ENCODE assay signal across 8 cellular contexts in the genomic region with DNA sequence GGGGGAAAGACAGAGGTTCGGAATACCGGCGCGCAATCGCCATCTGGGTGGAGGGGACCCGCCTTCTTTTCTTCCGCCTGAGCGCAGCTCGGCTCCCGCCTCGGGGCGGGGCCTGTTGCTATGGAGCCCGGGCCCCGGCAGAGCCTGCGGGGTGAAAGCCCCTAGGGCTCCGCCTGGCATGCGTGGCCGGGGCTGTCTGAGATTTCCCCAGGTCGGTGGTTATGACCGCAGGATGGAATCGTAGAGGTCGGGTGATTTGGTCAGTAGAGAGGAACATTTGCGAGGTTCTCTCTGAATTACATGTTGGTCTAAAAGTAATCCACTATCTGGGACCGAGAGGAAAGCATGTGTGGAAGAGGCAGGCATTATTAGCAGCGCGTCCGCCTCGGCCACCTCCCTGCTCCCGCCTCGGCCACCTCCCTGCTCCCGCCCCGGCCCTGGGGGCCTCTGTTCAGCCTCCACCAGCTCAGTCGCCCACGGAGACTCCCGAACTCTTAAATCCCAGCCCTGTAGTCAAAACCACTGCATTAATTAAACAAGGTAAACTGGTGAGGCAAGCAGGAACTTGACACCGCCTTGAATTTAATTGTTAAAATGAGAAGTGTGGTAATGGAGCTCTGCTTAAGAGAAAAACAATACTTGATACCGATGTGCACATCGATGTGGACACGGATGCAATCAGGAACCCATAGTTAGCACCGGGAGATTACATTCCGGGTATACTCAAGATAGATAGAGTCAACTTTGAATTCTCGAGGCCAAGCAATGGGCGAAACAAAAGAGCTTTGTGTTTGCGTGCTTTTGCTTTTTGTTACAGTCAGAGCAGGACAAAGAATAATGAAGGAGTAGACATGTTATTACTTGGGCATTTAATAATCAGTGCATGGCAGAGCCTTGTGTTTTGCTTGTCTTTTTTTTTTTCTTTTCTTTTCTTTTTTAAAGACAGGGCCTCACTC. TPM values are rescaled to one million over a fixed set of nuclear protein-coding genes. Genes with fewer than 3 reads are reported as not detected.
DNase-seq lines count a peak whose midpoint lies in the region; ATAC-seq and TF ChIP-seq lines count a peak whose summit lies in the region.

No MANE protein-coding gene starts in this region.

- H3K56ac ChIP-seq in IMR-90 (ENCODE audit: extremely low read depth, insufficient read depth, low read length) = peak overlapping the region; percentile 50

- H3K23ac ChIP-seq in IMR-90 (ENCODE audit: low read depth, low read length) = peak overlapping the region; percentile 34; the same call in 1 of the 2 replicates

- no peaks in the 10 kb centered on the region for H3K36me3 ChIP-seq in IMR-90 (ENCODE audit: control insufficient read depth, insufficient read depth, low read length)

- peak overlapping the region; percentile 50; the same call in 1 of the 2 replicates for H4K91ac ChIP-seq in IMR-90 (ENCODE audit: insufficient read depth, low read depth, low read length)

- peak overlapping the region; percentile 35 for H3K27ac ChIP-seq in IMR-90 (ENCODE audit: insufficient read depth, low read length)

- H3K9me3 ChIP-seq in IMR-90 (ENCODE audit: control insufficient read depth, insufficient read depth, low read length) = no peaks in the 10 kb centered on the region

- H2AK9ac ChIP-seq in IMR-90 (replicated peaks; ENCODE audit: low read depth, low read length, poor library complexity) = peak overlapping the region; percentile 84

- H3K79me1 ChIP-seq in IMR-90 (ENCODE audit: low read depth in 1 of 2, low read length in 2 of 2) = peaks cover 29 to 56% of the 10 kb centered on the region in 2 experiments

- H2AK5ac ChIP-seq in IMR-90 (ENCODE audit: low read depth, low read length) = 0 out of 2 replicates have a peak overlapping the region, but pooled peaks have one; percentile 0

- dilution Hi-C loops in IMR-90 (cut with HindIII; ENCODE audit: low sequenced_read_pairs, unreplicated experiment) = no loop called here

- no TSS peak for BruUV-seq in IMR-90 (replicated peaks; lab: Mats Ljungman, UMichigan)

- CTCF ChIA-PET in IMR-90 (lab: Yijun Ruan, JAX) = interaction anchor here (0.7 kb wide), 1 partner anchor 25 kb away, joined by 4 read pairs; no protein-coding TSS in a partner anchor

- TF ChIP-seq RAD21 in IMR-90 (IDR thresholded peaks at IDR 0.05; ENCODE audit: low read length) = no peak

- H3K14ac ChIP-seq in IMR-90 (replicated peaks; ENCODE audit: low read depth, low read length) = peak overlapping the region; percentile 68; the same call in 1 of the 2 replicates

- peak overlapping the region; percentile 67 for H3K9ac ChIP-seq in IMR-90 (ENCODE audit: low read depth, low read length)

- peak overlapping the region; percentile 64 for H3K4me3 ChIP-seq in IMR-90 (ENCODE audit: insufficient read depth, low read depth, low read length)
- peak overlapping the region; percentile 59 for H3K4me3 ChIP-seq in fibroblast of pulmonary artery (replicated peaks; ENCODE audit: low read depth, low read length)

- intact Hi-C loops in IMR-90 (cut with micrococcal nuclease) = loop anchor here (1.0 kb wide), 1 partner anchor 28 kb away; no protein-coding TSS in a partner anchor

- H3K4me1 Mint-ChIP-seq in nephron = peaks cover 27% of the 10 kb centered on the region
- peaks cover 26% of the 10 kb centered on the region for H3K4me1 Mint-ChIP-seq in stimulated activated naive CD8-positive, alpha-beta T cell treated with anti-CD3 and anti-CD28 coated beads, Interleukin-15, Interleukin-2, amounts not matched to agents 100 ng/mL and 50 ng/mL, for 24 hours (ENCODE audit: low read depth)

- POLR2A ChIA-PET in IMR-90 (lab: Charles Lee; ENCODE audit: unreplicated experiment) = interaction anchor here (0.5 kb wide), 1 partner anchor 47 kb away, joined by 4 read pairs; no protein-coding TSS in a partner anchor

- H3K36me3 Mint-ChIP-seq in nephron (ENCODE audit: low read depth) = peaks cover 16% of the 10 kb centered on the region
- H3K36me3 Mint-ChIP-seq in stimulated activated naive CD8-positive, alpha-beta T cell treated with anti-CD3 and anti-CD28 coated beads, Interleukin-15, Interleukin-2, amounts not matched to agents 100 ng/mL and 50 ng/mL, for 24 hours (ENCODE audit: low read depth) = no peaks in the 10 kb centered on the region

- peak overlapping the region; percentile 86 for H3K4me2 ChIP-seq in IMR-90 (ENCODE audit: low read depth, low read length)

- no peak overlapping the region for H2BK20ac ChIP-seq in IMR-90 (ENCODE audit: low read depth, low read length)

- H3K27me3 Mint-ChIP-seq in nephron (ENCODE audit: low read depth) = peaks cover under 1% of the 10 kb centered on the region
- no peaks in the 10 kb centered on the region for H3K27me3 Mint-ChIP-seq in stimulated activated naive CD8-positive, alpha-beta T cell treated with anti-CD3 and anti-CD28 coated beads, Interleukin-15, Interleukin-2, amounts not matched to agents 100 ng/mL and 50 ng/mL, for 24 hours

- peak overlapping the region; percentile 79 for H3K4ac ChIP-seq in IMR-90 (ENCODE audit: low read depth, low read length)

- TF ChIP-seq POLR2A in IMR-90 (IDR thresholded peaks at IDR 0.05; ENCODE audit: low read depth, low read length) = no peak

- peak overlapping the region; percentile 47; the same call in 1 of the 3 replicates for H2BK15ac ChIP-seq in IMR-90 (ENCODE audit: low read depth, low read length)

- H3K18ac ChIP-seq in IMR-90 (ENCODE audit: low read depth, low read length) = no peak overlapping the region

- H3K9me1 ChIP-seq in IMR-90 (ENCODE audit: insufficient read depth, low read length) = peaks cover 13% of the 10 kb centered on the region

- DNase-seq in DMS153 treated with DMSO at 0.1 percent for 48 hours (lab: John Stamatoyannopoulos, UW; ENCODE audit: unreplicated experiment) (peak; percentile 77), IMR-90 (peak; percentile 60), RPMI7951 (ENCODE audit: low read depth) (peak; percentile 80), fibroblast of pulmonary artery (ENCODE audit: low read depth) (peak; percentile 68)
- peak; percentile 75 for DNase-seq in activated T-helper 9 cell treated with anti-CD3 and anti-CD28 coated beads, Interleukin-2, amount 50 U/mL, for 16 hours (ENCODE audit: low read depth)

- peak overlapping the region; percentile 2; the same call in 1 of the 2 replicates for H4K5ac ChIP-seq in IMR-90 (ENCODE audit: low read depth, low read length)

- 49% methylated on average over 6 of the region's 44 CpGs; no CpG with 5 or more reads in 1 of the 2 experiments for WGBS in IMR-90 (ENCODE audit: extremely low coverage in 2 of 2, insufficient read length in 1 of 2), 2 experiments

- H3K27me3 ChIP-seq in IMR-90 (ENCODE audit: control insufficient read depth, insufficient read depth, low read length) = no peaks in the 10 kb centered on the region

- no peaks in the 10 kb centered on the region for H4K20me1 ChIP-seq in IMR-90 (ENCODE audit: insufficient read depth, low read length)

- H2BK5ac ChIP-seq in IMR-90 (ENCODE audit: low read depth, low read length, poor library complexity, severe bottlenecking) = peak overlapping the region; percentile 0

- ATAC-seq in GM21619 (IDR thresholded peaks at IDR 0.05; ENCODE audit: unreplicated experiment) (peak; percentile 98), IMR-90 (ENCODE audit: low read depth) (peak; percentile 99)

- H3K4me3 Mint-ChIP-seq in nephron = peak overlapping the region; percentile 90 to 93 (median 92)
- peak overlapping the region; percentile 83 for H3K4me3 Mint-ChIP-seq in stimulated activated naive CD8-positive, alpha-beta T cell treated with anti-CD3 and anti-CD28 coated beads, Interleukin-15, Interleukin-2, amounts not matched to agents 100 ng/mL and 50 ng/mL, for 24 hours

- H2BK120ac ChIP-seq in IMR-90 (ENCODE audit: low read depth, low read length) = peak overlapping the region; percentile 62

- peaks cover 5% of the 10 kb centered on the region; the same call in 1 of the 2 replicates for H3K4me1 ChIP-seq in IMR-90 (ENCODE audit: control insufficient read depth, insufficient read depth, low read length)

- H2AFZ ChIP-seq in IMR-90 (replicated peaks; ENCODE audit: low read length, poor library complexity) = peak overlapping the region; percentile 89

- H3K27ac Mint-ChIP-seq in nephron = peak overlapping the region; percentile 93 to 97 (median 94)
- peak overlapping the region; percentile 71 for H3K27ac Mint-ChIP-seq in stimulated activated naive CD8-positive, alpha-beta T cell treated with anti-CD3 and anti-CD28 coated beads, Interleukin-15, Interleukin-2, amounts not matched to agents 100 ng/mL and 50 ng/mL, for 24 hours

- in situ Hi-C loops in IMR-90 (cut with MboI; ENCODE audit: low sequenced_read_pairs) = no loop called here

- no peaks in the 10 kb centered on the region for H3K9me3 Mint-ChIP-seq in nephron
- no peaks in the 10 kb centered on the region for H3K9me3 Mint-ChIP-seq in stimulated activated naive CD8-positive, alpha-beta T cell treated with anti-CD3 and anti-CD28 coated beads, Interleukin-15, Interleukin-2, amounts not matched to agents 100 ng/mL and 50 ng/mL, for 24 hours

- peak overlapping the region; percentile 26 to 73 for H4K8ac ChIP-seq in IMR-90 (ENCODE audit: low read depth in 2 of 2, low read length in 2 of 2)

- TF ChIP-seq CTCF in IMR-90 (conservative IDR thresholded peaks at IDR 0.05; ENCODE audit: low read depth, low read length) (no peak), fibroblast of pulmonary artery (IDR thresholded peaks at IDR 0.05; ENCODE audit: low read length, missing control alignments) (no peak), nephron (IDR thresholded peaks at IDR 0.05; ENCODE audit: unreplicated experiment in 3 of 3) (no peak)

TF ChIP-seq in IMR-90, 13 proteins besides CTCF, POLR2A, EP300 and RAD21 (continues in another document):
- no peak for TF ChIP-seq CEBPB (IDR thresholded peaks at IDR 0.05; ENCODE audit: low read depth, low read length)
- TF ChIP-seq RFX5 (IDR thresholded peaks at IDR 0.05; ENCODE audit: low read depth, low read length) = no peak
- no peak for TF ChIP-seq BHLHE40 (IDR thresholded peaks at IDR 0.05; ENCODE audit: low read depth, low read length)
- TF ChIP-seq MXI1 (IDR thresholded peaks at IDR 0.05; ENCODE audit: borderline replicate concordance, low read depth, low read length) = peak; percentile 58
- TF ChIP-seq, protein P1, sequence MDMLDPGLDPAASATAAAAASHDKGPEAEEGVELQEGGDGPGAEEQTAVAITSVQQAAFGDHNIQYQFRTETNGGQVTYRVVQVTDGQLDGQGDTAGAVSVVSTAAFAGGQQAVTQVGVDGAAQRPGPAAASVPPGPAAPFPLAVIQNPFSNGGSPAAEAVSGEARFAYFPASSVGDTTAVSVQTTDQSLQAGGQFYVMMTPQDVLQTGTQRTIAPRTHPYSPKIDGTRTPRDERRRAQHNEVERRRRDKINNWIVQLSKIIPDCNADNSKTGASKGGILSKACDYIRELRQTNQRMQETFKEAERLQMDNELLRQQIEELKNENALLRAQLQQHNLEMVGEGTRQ (IDR thresholded peaks at IDR 0.05; ENCODE audit: low read depth, low read length) = no peak
- 0 out of 2 replicates have a peak, but pooled peaks have one; percentile 34 for TF ChIP-seq MAZ (IDR thresholded peaks at IDR 0.05; ENCODE audit: borderline replicate concordance, low read depth, low read length)

RNA-seq across cellular contexts. Expression of a gene that starts 45.2 kb away (rescaled TPM):
- 52.2 and 64.2 TPM in 2 replicates for total RNA-seq in IMR-90 (2012; rRNA removed)
- 15.9 and 16.0 TPM in 2 replicates for polyA plus RNA-seq in IMR-90 (2012; rRNA removed)
- 6.7 and 14.0 TPM in 2 replicates for polyA plus RNA-seq in IMR-90 (2012; cell fraction: cytosol; rRNA removed)
- polyA plus RNA-seq in IMR-90 (2012; cell fraction: nucleus; rRNA removed; ENCODE audit: low replicate concordance) = 19.2 and 24.1 TPM in 2 replicates
- 30.6 and 34.7 TPM in 2 replicates for total RNA-seq in RPMI7951 (2014; rRNA removed; shearing (Covaris generic))

Comparison
In these comparisons a context has a peak if more than half of its experiments do, and no peak if none do; other contexts are left out.
1. Peak in every context shown above with its lines: DNase-seq, ATAC-seq, H3K4me3 ChIP-seq and H3K27ac ChIP-seq.